ENCODE assay signal across 8 cellular contexts in genomic region chr9:94259077-94259847, GRCh38. TPM values are rescaled to one million over a fixed set of nuclear protein-coding genes. Genes with fewer than 3 reads are reported as not detected.
DNase-seq lines count a peak whose midpoint lies in the region; ATAC-seq and TF ChIP-seq lines count a peak whose summit lies in the region.

TSS of gene ZNF169 (plus strand) at chr9:94259298. CDS start at chr9:94278813, 19,515 bp downstream.

- peak; percentile 19 for DNase-seq in AG04449 (ENCODE audit: low read depth, low spot score)
- peak; percentile 90 for DNase-seq in NCI-H2227 (lab: John Stamatoyannopoulos, UW; ENCODE audit: unreplicated experiment)
- DNase-seq in activated B cell treated with CpG ODN at 0.5 μM for 24 hours: peak; percentile 78
- peak; percentile 77 for DNase-seq in central memory CD4-positive, alpha-beta T cell
- peak; percentile 95 for DNase-seq in islet precursor cell
- peak; percentile 85 for DNase-seq in stimulated activated CD4-positive, alpha-beta T cell treated with anti-CD3 and anti-CD28 coated beads, Interleukin-12 subunit alpha, Interleukin-12 subunit beta, amount 100 ng/mL, for 4 hours

- peak within 1 kb of the TSS; percentile 95 for H3K27ac Mint-ChIP-seq in activated B cell treated with CpG ODN at 0.5 μM for 24 hours

- peaks cover 36% of the 10 kb centered on the region for H3K4me1 Mint-ChIP-seq in activated B cell treated with CpG ODN at 0.5 μM for 24 hours

- peaks cover 22% of the 10 kb centered on the region for H3K36me3 Mint-ChIP-seq in activated B cell treated with CpG ODN at 0.5 μM for 24 hours (ENCODE audit: low read depth)

- H3K4me3 Mint-ChIP-seq in activated B cell treated with CpG ODN at 0.5 μM for 24 hours: peak within 1 kb of the TSS; percentile 100

- peak within 1 kb of the TSS; percentile 99 for H3K4me3 ChIP-seq in AG04449 (ENCODE audit: low read depth, low read length)

- POLR2A ChIA-PET in AG04449 (lab: Yijun Ruan, JAX) (no interaction called here), activated B cell treated with CpG ODN at 0.5 μM for 24 hours (lab: Charles Lee) (interaction anchor here (0.6 kb wide), 2 partner anchors 469 to 570 kb away, joined by 3 read pairs; no protein-coding TSS in a partner anchor)

- TF ChIP-seq CTCF in AG04449 (IDR thresholded peaks at IDR 0.05; ENCODE audit: insufficient read depth, low read length, missing control alignments): no peak
- TF ChIP-seq CTCF in activated B cell treated with CpG ODN at 0.5 μM for 24 hours (IDR thresholded peaks at IDR 0.05): no peak

- peaks cover 9% of the 10 kb centered on the region for H3K27me3 Mint-ChIP-seq in activated B cell treated with CpG ODN at 0.5 μM for 24 hours

- ATAC-seq in GM18868 (IDR thresholded peaks at IDR 0.05; ENCODE audit: unreplicated experiment) (peak; percentile 100), HG03103 (IDR thresholded peaks at IDR 0.05; ENCODE audit: low read depth, unreplicated experiment) (peak; percentile 99), activated B cell treated with CpG ODN at 0.5 μM for 24 hours (ENCODE audit: low read depth) (peak; percentile 100)

- intact Hi-C loops in activated B cell treated with CpG ODN at 0.5 μM for 24 hours (cut with micrococcal nuclease): loop anchor here (1.0 to 5.0 kb wide), 4 partner anchors 93 to 1618 kb away; partner anchors contain the start of gene ERCC6L2

- no peaks in the 10 kb centered on the region for H3K9me3 Mint-ChIP-seq in activated B cell treated with CpG ODN at 0.5 μM for 24 hours

- CTCF ChIA-PET in AG04449 (lab: Yijun Ruan, JAX) (no interaction called here), activated B cell treated with CpG ODN at 0.5 μM for 24 hours (lab: Charles Lee) (no interaction called here)

RNA-seq across cellular contexts. Expression of gene ZNF169, which starts in this region (rescaled TPM):
- 13.6 and 18.3 TPM in 2 replicates for total RNA-seq in activated B cell treated with CpG ODN at 0.5 μM for 24 hours

Comparison
In these comparisons a context has a peak if more than half of its experiments do, and no peak if none do; other contexts are left out.
1. Peak in every context shown above with its lines: DNase-seq, ATAC-seq and H3K4me3 ChIP-seq.
2. DNase-seq: peak in every context shown above with its lines; median percentile 95 in islet precursor cell; 90 in NCI-H2227; 85 in stimulated activated CD4-positive, alpha-beta T cell treated with anti-CD3 and anti-CD28 coated beads, Interleukin-12 subunit alpha, Interleukin-12 subunit beta, amount 100 ng/mL, for 4 hours; 78 in activated B cell treated with CpG ODN at 0.5 μM for 24 hours; 77 in central memory CD4-positive, alpha-beta T cell; 19 in AG04449.